Comparison of ENCODE assay signal across 18 cellular contexts in the genomic region with DNA sequence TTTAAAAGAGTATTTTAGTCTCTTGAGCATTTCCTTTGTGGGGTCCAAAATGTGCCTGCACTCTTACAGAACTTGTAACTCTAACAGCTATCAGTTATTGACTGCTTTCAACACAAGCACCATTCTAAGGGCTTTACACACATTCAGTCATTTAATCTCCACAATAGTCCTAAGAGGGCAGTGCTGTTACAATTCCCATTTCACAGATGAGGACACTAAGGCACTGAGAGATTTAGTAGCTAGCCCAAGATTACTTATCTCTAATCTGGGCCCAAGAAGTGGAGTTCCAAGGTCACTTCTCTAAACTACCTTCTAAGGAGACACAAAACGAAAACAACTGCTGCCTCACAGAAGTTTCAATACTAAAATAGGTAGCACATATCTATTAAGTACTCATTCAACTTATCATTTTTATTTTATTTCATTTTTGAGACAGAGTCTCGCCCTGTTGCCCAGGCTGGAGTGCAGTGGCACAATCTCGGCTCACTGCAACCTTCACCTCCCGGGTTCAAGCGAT.
A peak's percentile ranks its signal among the peaks of the same experiment; 100 is the strongest.
DNase-seq lines count a peak whose midpoint lies in the region; ATAC-seq and TF ChIP-seq lines count a peak whose summit lies in the region.
"Had no signal": no experiment of that assay in that cellular context is flagged by ENCODE, and none has a peak within 500 bp of the region (broad histone marks: within the 10 kb centered on the region; RNA-seq: fewer than 3 reads in every experiment).

No MANE protein-coding gene starts in this region.

- peak; percentile 52 for ATAC-seq in GM18502 (IDR thresholded peaks at IDR 0.05; ENCODE audit: poor library complexity, unreplicated experiment)
- peak; percentile 63 for ATAC-seq in GM19467 (IDR thresholded peaks at IDR 0.05; ENCODE audit: unreplicated experiment)
- ATAC-seq in HG02798 (IDR thresholded peaks at IDR 0.05; ENCODE audit: poor library complexity, unreplicated experiment) = peak; percentile 47
- ATAC-seq in HG03439 (IDR thresholded peaks at IDR 0.05; ENCODE audit: unreplicated experiment) = peak; percentile 63
- ATAC-seq in GM18505 (IDR thresholded peaks at IDR 0.05; ENCODE audit: unreplicated experiment) = no peak
- ATAC-seq: activated T-cell treated with anti-CD3 and anti-CD28 coated beads, Interleukin-2, amount 50 U/mL, for 4 hours; HCT116; naive thymus-derived CD4-positive, alpha-beta T cell had no signal

- no peak for TF ChIP-seq POLR2A in spleen (IDR thresholded peaks at IDR 0.05)
- TF ChIP-seq POLR2A in GM18505 (IDR thresholded peaks at IDR 0.05; ENCODE audit: borderline replicate concordance, extremely low read depth, insufficient read depth, insufficient read length) = no peak

- no peaks in the 10 kb centered on the region for H3K36me3 ChIP-seq in spleen
- H3K36me3 ChIP-seq: left ventricle myocardium inferior had no signal

- WGBS in spleen, 5 donors = 87 to 90% (median 89%) methylated on average over 5 of the region's 5 CpGs

- H3K27ac ChIP-seq in spleen = no peak overlapping the region
- H3K27ac ChIP-seq: left ventricle myocardium inferior had no signal

- H3K27me3 ChIP-seq in spleen (replicated peaks in 1 of 7) = no peaks in the 10 kb centered on the region

- TF ChIP-seq CTCF in chondrocyte (IDR thresholded peaks at IDR 0.05) (no peak), spleen (IDR thresholded peaks at IDR 0.05 in 8 of 11, conservative IDR thresholded peaks at IDR 0.05 in 3 of 11) (no peak)

- H3K9me3 Mint-ChIP-seq in chondrocyte (ENCODE audit: low read depth) = no peaks in the 10 kb centered on the region
- H3K9me3 Mint-ChIP-seq: activated CD4-positive, alpha-beta T cell treated with anti-CD3 and anti-CD28 coated beads, Interleukin-2, amount 10 ng/mL, durations not matched to agents 7 days and 5 days; activated T-cell treated with anti-CD3 and anti-CD28 coated beads, Interleukin-2, amount 50 U/mL, for 4 hours; endodermal cell; naive thymus-derived CD4-positive, alpha-beta T cell had no signal

- H3K4me1 Mint-ChIP-seq in chondrocyte (ENCODE audit: low read depth) = peaks cover 26% of the 10 kb centered on the region
- H3K4me1 Mint-ChIP-seq: activated CD4-positive, alpha-beta T cell treated with anti-CD3 and anti-CD28 coated beads, Interleukin-2, amount 10 ng/mL, durations not matched to agents 7 days and 5 days; endodermal cell had no signal

- no peaks in the 10 kb centered on the region for H3K9me3 ChIP-seq in spleen
- H3K9me3 ChIP-seq: left ventricle myocardium inferior had no signal

- no peak overlapping the region for H3K4me3 Mint-ChIP-seq in chondrocyte (ENCODE audit: unreplicated experiment)
- H3K4me3 Mint-ChIP-seq: activated CD4-positive, alpha-beta T cell treated with anti-CD3 and anti-CD28 coated beads, Interleukin-2, amount 10 ng/mL, durations not matched to agents 7 days and 5 days; activated T-cell treated with anti-CD3 and anti-CD28 coated beads, Interleukin-2, amount 50 U/mL, for 4 hours; endodermal cell; naive thymus-derived CD4-positive, alpha-beta T cell had no signal

- intact Hi-C loops in spleen (cut with DNase I; ENCODE audit: low total_unique reads) = no loop called here

- no peak overlapping the region for H3K27ac Mint-ChIP-seq in chondrocyte (ENCODE audit: unreplicated experiment)
- H3K27ac Mint-ChIP-seq: activated CD4-positive, alpha-beta T cell treated with anti-CD3 and anti-CD28 coated beads, Interleukin-2, amount 10 ng/mL, durations not matched to agents 7 days and 5 days; endodermal cell had no signal

- no peaks in the 10 kb centered on the region for H3K27me3 Mint-ChIP-seq in chondrocyte (ENCODE audit: low read depth)
- H3K27me3 Mint-ChIP-seq: activated CD4-positive, alpha-beta T cell treated with anti-CD3 and anti-CD28 coated beads, Interleukin-2, amount 10 ng/mL, durations not matched to agents 7 days and 5 days; naive thymus-derived CD4-positive, alpha-beta T cell had no signal

- H3K4me1 ChIP-seq in spleen = peaks cover 0 to 6% (median 0%) of the 10 kb centered on the region in 6 donors

- no peak overlapping the region for H3K4me3 ChIP-seq in spleen
- H3K4me3 ChIP-seq: left ventricle myocardium inferior had no signal

- H3K36me3 Mint-ChIP-seq in chondrocyte (ENCODE audit: low read depth) = no peaks in the 10 kb centered on the region
- H3K36me3 Mint-ChIP-seq: naive thymus-derived CD4-positive, alpha-beta T cell had no signal

- DNase-seq in chondrocyte (ENCODE audit: low spot score) (no peak), spleen (no peak), AG20443 (ENCODE audit: low spot score) (no peak)
- DNase-seq: activated CD4-positive, alpha-beta T cell treated with anti-CD3 and anti-CD28 coated beads, Interleukin-2, amount 10 ng/mL, durations not matched to agents 7 days and 5 days; activated T-cell treated with anti-CD3 and anti-CD28 coated beads, Interleukin-2, amount 50 U/mL, for 4 hours; COR-L47; endodermal cell; GF-D8; left ventricle myocardium inferior; naive thymus-derived CD4-positive, alpha-beta T cell; SIG-M5; T-helper 9 cell had no signal
